ENCODE assay signal across 29 cellular contexts in genomic region chr2:23171108-23171507, GRCh38.
DNase-seq lines count a peak whose midpoint lies in the region; ATAC-seq, FAIRE-seq and TF ChIP-seq lines count a peak whose summit lies in the region.
"Had no signal": no experiment of that assay in that cellular context is flagged by ENCODE, and none has a peak within 500 bp of the region (broad histone marks: within the 10 kb centered on the region; RNA-seq: fewer than 3 reads in every experiment).

No MANE protein-coding gene starts in this region.

- no peak for FAIRE-seq in HepG2 (lab: Jason Lieb, UNC)
- FAIRE-seq: A204.1, A549, D721Med had no signal

- no peak for TF ChIP-seq RAD21 in HepG2 (CRISPR knock-in tag; IDR thresholded peaks at IDR 0.05)

- DNase-seq in HepG2 (ENCODE audit: low spot score) (no peak), right lobe of liver (no peak)
- DNase-seq: 8988T; ACHN; AML-193; BE2C; C1 segment of cervical spinal cord; Caco-2; Calu3; CD4-positive, alpha-beta memory T cell; CD4-positive, alpha-beta T cell; CD4-positive, CD25-positive, alpha-beta regulatory T cell; CD8-positive, alpha-beta memory T cell; CD8-positive, alpha-beta T cell; COR-L47; DMS 273 treated with DMSO at 0.1 percent for 48 hours; DMS153; DMS53; DMS79; DMS79 treated with DMSO at 0.1 percent for 48 hours; DND-41; EL had no signal

- TF ChIP-seq POLR2A in HepG2 (IDR thresholded peaks at IDR 0.05; ENCODE audit: insufficient read depth in 1 of 2, low read depth in 2 of 2, low read length in 2 of 2) (no peak), right lobe of liver (IDR thresholded peaks at IDR 0.05) (no peak)

- in situ Hi-C loops in HepG2 (cut with HindIII; ENCODE audit: extremely low pct_ligation_motif_present, low pct_unique_long_range_greater_than_20kb): no loop called here

- no peak overlapping the region for H3K27ac ChIP-seq in HepG2 (ENCODE audit: extremely low read length, insufficient read depth, low read length)
- H3K27ac ChIP-seq in right lobe of liver: no peak overlapping the region
- H3K27ac ChIP-seq: 22Rv1; A549; BLaER1; BLaER1 treated with 17β-estradiol and CSF1 and Interleukin-3, amounts not matched to agents 10 nM and 100 nM; C4-2B had no signal

- H3K4me2 ChIP-seq in HepG2 (ENCODE audit: low read depth, low read length): no peak overlapping the region
- H3K4me2 ChIP-seq: A549; BLaER1; BLaER1 treated with 17β-estradiol and CSF1 and Interleukin-3, amounts not matched to agents 10 nM and 100 nM had no signal

- H3K27me3 ChIP-seq in HepG2 (ENCODE audit: control insufficient read depth in 1 of 2, insufficient read depth in 2 of 2, low read length in 2 of 2) (no peaks in the 10 kb centered on the region), right lobe of liver (no peaks in the 10 kb centered on the region)
- H3K27me3 ChIP-seq: BE2C; BLaER1; BLaER1 treated with 17β-estradiol and CSF1 and Interleukin-3, amounts not matched to agents 10 nM and 100 nM had no signal

- H3K9me3 ChIP-seq in HepG2 (ENCODE audit: low read length): no peaks in the 10 kb centered on the region; the same call in 1 of the 2 replicates
- H3K9me3 ChIP-seq in right lobe of liver: no peaks in the 10 kb centered on the region
- H3K9me3 ChIP-seq: A549, BLaER1, Caco-2 had no signal

- H3K36me3 ChIP-seq in HepG2 (replicated peaks in 1 of 2; ENCODE audit: control insufficient read depth in 1 of 2, insufficient read depth in 2 of 2, low read length in 2 of 2): no peaks in the 10 kb centered on the region
- no peaks in the 10 kb centered on the region for H3K36me3 ChIP-seq in right lobe of liver
- H3K36me3 ChIP-seq: BE2C; BLaER1; BLaER1 treated with 17β-estradiol and CSF1 and Interleukin-3, amounts not matched to agents 10 nM and 100 nM had no signal

- no peak overlapping the region for H2AFZ ChIP-seq in HepG2 (ENCODE audit: low read length)

- POLR2A ChIA-PET in HepG2 (lab: Yijun Ruan, JAX): no interaction called here

- CTCF ChIA-PET in HepG2 (lab: Yijun Ruan, JAX; ENCODE audit: low intra/inter-chr PET ratio, low total read pairs): no interaction called here

- ATAC-seq in HepG2: no peak
- no peak for ATAC-seq in right lobe of liver
- ATAC-seq: A549; CD8-positive, alpha-beta T cell had no signal

- TF ChIP-seq CTCF in HepG2 (CRISPR knock-in tag; IDR thresholded peaks at IDR 0.05): no peak
- no peak for TF ChIP-seq CTCF in right lobe of liver (IDR thresholded peaks at IDR 0.05)

- no peaks in the 10 kb centered on the region for H3K4me1 ChIP-seq in HepG2 (ENCODE audit: insufficient read depth, low read length)
- no peaks in the 10 kb centered on the region for H3K4me1 ChIP-seq in right lobe of liver
- H3K4me1 ChIP-seq: A549; BE2C; BLaER1; BLaER1 treated with 17β-estradiol and CSF1 and Interleukin-3, amounts not matched to agents 10 nM and 100 nM; Caco-2 had no signal

- H4K20me1 ChIP-seq in HepG2 (ENCODE audit: insufficient read depth, low read length): no peaks in the 10 kb centered on the region
- H4K20me1 ChIP-seq: BLaER1; BLaER1 treated with 17β-estradiol and CSF1 and Interleukin-3, amounts not matched to agents 10 nM and 100 nM had no signal

- H3K79me2 ChIP-seq in HepG2 (ENCODE audit: insufficient read depth, low read length): no peaks in the 10 kb centered on the region

- no TSS peak for BruUV-seq in HepG2 (replicated peaks; lab: Mats Ljungman, UMichigan)

- no peak overlapping the region for H3K9ac ChIP-seq in HepG2 (ENCODE audit: insufficient read depth, low read depth, low read length)
- H3K9ac ChIP-seq: BLaER1; BLaER1 treated with 17β-estradiol and CSF1 and Interleukin-3, amounts not matched to agents 10 nM and 100 nM had no signal

- H3K4me3 ChIP-seq in HepG2 (replicated peaks in 1 of 3; ENCODE audit: insufficient read depth in 1 of 3, low read depth in 2 of 3, low read length in 3 of 3): no peak overlapping the region
- H3K4me3 ChIP-seq in right lobe of liver: no peak overlapping the region
- H3K4me3 ChIP-seq: A549; BLaER1; BLaER1 treated with 17β-estradiol and CSF1 and Interleukin-3, amounts not matched to agents 10 nM and 100 nM had no signal

- intact Hi-C loops in HepG2 (cut with micrococcal nuclease; ENCODE audit: unreplicated experiment) (no loop called here), right lobe of liver (cut with DNase I) (no loop called here)

- TF ChIP-seq EP300 in HepG2 (IDR thresholded peaks at IDR 0.05; ENCODE audit: low read depth in 2 of 2, low read length in 2 of 2): no peak
- no peak for TF ChIP-seq EP300 in HepG2 (CRISPR knock-in tag; IDR thresholded peaks at IDR 0.05; ENCODE audit: borderline replicate concordance)

TF ChIP-seq in HepG2, 621 proteins besides CTCF, POLR2A, EP300 and RAD21:
- TF ChIP-seq ATF7 (IDR thresholded peaks at IDR 0.05): peak; percentile 65
- TF ChIP-seq ATF7 (CRISPR knock-in tag; IDR thresholded peaks at IDR 0.05): no peak
- TF ChIP-seq XBP1 (CRISPR knock-in tag; IDR thresholded peaks at IDR 0.05): no peak
- no peak for TF ChIP-seq GLI4 (CRISPR knock-in tag; IDR thresholded peaks at IDR 0.05; ENCODE audit: borderline replicate concordance)
